ENCODE assay signal across 17 cellular contexts in the genomic region with DNA sequence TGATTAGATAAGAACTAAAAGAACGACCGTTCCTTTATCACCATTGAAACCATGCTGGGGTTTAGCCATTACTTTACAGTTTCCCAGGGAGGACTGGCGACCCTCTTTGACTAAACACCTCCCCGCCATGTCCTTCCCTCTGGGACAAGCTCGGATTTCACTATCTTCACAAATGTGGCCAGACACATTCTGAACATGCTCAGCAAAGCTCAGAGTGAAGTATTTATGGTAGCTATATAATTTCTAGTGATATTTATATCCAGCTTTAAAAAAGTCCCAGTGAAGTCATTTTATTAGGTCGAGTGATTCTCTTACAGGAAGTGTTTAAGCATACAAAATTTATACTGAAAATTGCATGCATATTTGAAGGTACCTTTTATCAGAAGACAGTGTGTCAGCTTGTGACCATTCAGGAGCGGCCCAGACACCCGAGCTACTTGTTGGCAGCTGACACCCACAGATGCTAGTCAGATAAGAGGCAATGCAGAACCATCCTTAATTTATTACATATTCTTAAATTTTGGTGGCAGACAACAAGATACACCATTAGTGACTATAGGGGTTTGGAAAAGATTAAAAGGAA. TPM values are rescaled to one million over a fixed set of nuclear protein-coding genes. Genes with fewer than 3 reads are reported as not detected.
DNase-seq lines count a peak whose midpoint lies in the region; ATAC-seq and TF ChIP-seq lines count a peak whose summit lies in the region.
"Had no signal": no experiment of that assay in that cellular context is flagged by ENCODE, and none has a peak within 500 bp of the region (broad histone marks: within the 10 kb centered on the region; RNA-seq: fewer than 3 reads in every experiment).

No MANE protein-coding gene starts in this region.

- H3K4me3 Mint-ChIP-seq in stimulated activated naive B cell treated with anti-CD40 and anti-IgM and Interleukin-4, amounts not matched to agents 10 μg/mL and 1 μg/mL and 100 μg/mL, for 72 hours, result peak overlapping the region; percentile 77 to 81
- H3K4me3 Mint-ChIP-seq: mesothelial cell of epicardium had no signal

- peaks cover 63 to 79% of the 10 kb centered on the region in 2 donors for H3K36me3 Mint-ChIP-seq in stimulated activated naive B cell treated with anti-CD40 and anti-IgM and Interleukin-4, amounts not matched to agents 10 μg/mL and 1 μg/mL and 100 μg/mL, for 72 hours

- TF ChIP-seq CTCF in OCI-LY3 (IDR thresholded peaks at IDR 0.05; ENCODE audit: low read depth, low read length) (no peak), fibroblast of villous mesenchyme (IDR thresholded peaks at IDR 0.05; ENCODE audit: insufficient read depth, low read depth, low read length) (no peak)

- peak overlapping the region; percentile 86 for H3K4me2 ChIP-seq in OCI-LY3 (ENCODE audit: low read length)

- H3K79me2 ChIP-seq in OCI-LY3 (ENCODE audit: low read length), result peaks cover 64% of the 10 kb centered on the region

- no peak overlapping the region for H2AFZ ChIP-seq in OCI-LY3 (ENCODE audit: low read depth, low read length)
- H2AFZ ChIP-seq: GM23248 had no signal

- DNase-seq in right cardiac atrium (no peak), left cardiac atrium (no peak), fibroblast of villous mesenchyme (ENCODE audit: low read depth) (peak; percentile 72), NCI-H1417 (lab: John Stamatoyannopoulos, UW) (no peak)
- DNase-seq in stimulated activated naive B cell treated with anti-CD40 and anti-IgM and Interleukin-4, amounts not matched to agents 10 μg/mL and 1 μg/mL and 100 μg/mL, for 72 hours, result no peak
- no peak for DNase-seq in stimulated activated CD4-positive, alpha-beta T cell treated with anti-CD3 and anti-CD28 coated beads, Interleukin-2, amount 100 ng/mL, for 48 hours
- DNase-seq: body of pancreas; dorsolateral prefrontal cortex; GM23248; KG1; NCI-H1417 treated with DMSO at 0.1 percent for 48 hours; ovary; stimulated activated CD4-positive, alpha-beta T cell treated with anti-CD3 and anti-CD28 coated beads, Interleukin-12 subunit alpha, Interleukin-12 subunit beta, amount 100 ng/mL, for 4 hours; WERI-Rb-1 had no signal

- H3K9me3 Mint-ChIP-seq in stimulated activated naive B cell treated with anti-CD40 and anti-IgM and Interleukin-4, amounts not matched to agents 10 μg/mL and 1 μg/mL and 100 μg/mL, for 72 hours, result no peaks in the 10 kb centered on the region
- H3K9me3 Mint-ChIP-seq: mesothelial cell of epicardium had no signal

- peaks cover 5% of the 10 kb centered on the region; the same call in 1 of the 2 replicates for H4K20me1 ChIP-seq in OCI-LY3 (ENCODE audit: insufficient read depth, low read length)

- H3K27me3 ChIP-seq in right cardiac atrium (ENCODE audit: control insufficient read depth, insufficient read depth) (no peaks in the 10 kb centered on the region), OCI-LY3 (ENCODE audit: low read depth, low read length) (no peaks in the 10 kb centered on the region)
- H3K27me3 ChIP-seq: body of pancreas, dorsolateral prefrontal cortex, ovary had no signal

- intact Hi-C loops in right cardiac atrium (cut with DNase I) (no loop called here), left cardiac atrium (cut with DNase I) (no loop called here)

- WGBS in right cardiac atrium, result 56% methylated on average over 8 of the region's 8 CpGs

- peak overlapping the region; percentile 64 for H3K27ac ChIP-seq in right cardiac atrium (ENCODE audit: low read length)
- peak overlapping the region; percentile 98 for H3K27ac ChIP-seq in OCI-LY3 (ENCODE audit: low read length)
- H3K27ac ChIP-seq: body of pancreas, GM23248, ovary, WERI-Rb-1 had no signal

- ATAC-seq in right cardiac atrium (no peak), left cardiac atrium (no peak), HG02970 (IDR thresholded peaks at IDR 0.05; ENCODE audit: low FRiP score, unreplicated experiment) (no peak)
- peak; percentile 15 to 16 for ATAC-seq in stimulated activated naive B cell treated with anti-CD40 and anti-IgM and Interleukin-4, amounts not matched to agents 10 μg/mL and 1 μg/mL and 100 μg/mL, for 72 hours (replicated peaks)
- ATAC-seq: body of pancreas had no signal

- peak overlapping the region; percentile 97 for H3K27ac Mint-ChIP-seq in stimulated activated naive B cell treated with anti-CD40 and anti-IgM and Interleukin-4, amounts not matched to agents 10 μg/mL and 1 μg/mL and 100 μg/mL, for 72 hours
- H3K27ac Mint-ChIP-seq: mesothelial cell of epicardium had no signal

- H3K9ac ChIP-seq in OCI-LY3 (ENCODE audit: low read length), result peak overlapping the region; percentile 82
- H3K9ac ChIP-seq: GM23248 had no signal

- H3K4me1 ChIP-seq in right cardiac atrium (ENCODE audit: control insufficient read depth, insufficient read depth, low read length) (no peaks in the 10 kb centered on the region), OCI-LY3 (ENCODE audit: low read length) (peaks cover 98% of the 10 kb centered on the region)
- H3K4me1 ChIP-seq: body of pancreas had no signal

- no peaks in the 10 kb centered on the region for H3K27me3 Mint-ChIP-seq in stimulated activated naive B cell treated with anti-CD40 and anti-IgM and Interleukin-4, amounts not matched to agents 10 μg/mL and 1 μg/mL and 100 μg/mL, for 72 hours

- H3K9me3 ChIP-seq in right cardiac atrium (ENCODE audit: control insufficient read depth, low read length) (no peaks in the 10 kb centered on the region), OCI-LY3 (ENCODE audit: insufficient read depth, low read length) (no peaks in the 10 kb centered on the region)
- H3K9me3 ChIP-seq: body of pancreas, ovary had no signal

- peaks cover 38% of the 10 kb centered on the region for H3K36me3 ChIP-seq in OCI-LY3 (replicated peaks; ENCODE audit: low read depth, low read length)
- H3K36me3 ChIP-seq: ovary had no signal

- H3K4me3 ChIP-seq in right cardiac atrium (ENCODE audit: low read length) (no peak overlapping the region), OCI-LY3 (ENCODE audit: low read length) (peak overlapping the region; percentile 25), fibroblast of villous mesenchyme (ENCODE audit: low read depth, low read length) (no peak overlapping the region)
- H3K4me3 ChIP-seq: body of pancreas, GM23248, ovary had no signal

- H3K4me1 Mint-ChIP-seq in stimulated activated naive B cell treated with anti-CD40 and anti-IgM and Interleukin-4, amounts not matched to agents 10 μg/mL and 1 μg/mL and 100 μg/mL, for 72 hours, result peaks cover 69 to 96% of the 10 kb centered on the region in 2 donors

RNA-seq across cellular contexts. Expression of gene NIN, which starts 36.8 kb away (rescaled TPM):
- total RNA-seq in right cardiac atrium (10 to 100 TPM; 44.3 to 53.2 (median 48.8) TPM), left cardiac atrium (10 to 100 TPM; 31.8 to 41.9 TPM), fibroblast of villous mesenchyme (29.8 and 33.2 TPM in 2 replicates)
- polyA plus RNA-seq in right cardiac atrium, result 24.4 TPM

Comparison
In these comparisons a context has a peak if more than half of its experiments do, and no peak if none do; other contexts are left out.
1. ATAC-seq: peak in stimulated activated naive B cell treated with anti-CD40 and anti-IgM and Interleukin-4, amounts not matched to agents 10 μg/mL and 1 μg/mL and 100 μg/mL, for 72 hours (2 of 2); none in right cardiac atrium (0 of 2), left cardiac atrium (0 of 2) and HG02970 (single experiment).